ENCODE assay signal across 8 cellular contexts in genomic region chrX:134782796-134783195, GRCh38. TPM values are rescaled to one million over a fixed set of nuclear protein-coding genes. Genes with fewer than 3 reads are reported as not detected.
DNase-seq lines count a peak whose midpoint lies in the region; ATAC-seq and TF ChIP-seq lines count a peak whose summit lies in the region.

No MANE protein-coding gene starts in this region.

- no peaks in the 10 kb centered on the region for H3K9me3 Mint-ChIP-seq in MCF 10A (ENCODE audit: unreplicated experiment)

- no peaks in the 10 kb centered on the region for H3K36me3 ChIP-seq in KMS-11 (ENCODE audit: insufficient read depth)

- no peak overlapping the region for H3K4me3 Mint-ChIP-seq in MCF 10A (ENCODE audit: unreplicated experiment)

- CTCF ChIA-PET in MCF 10A (lab: Yijun Ruan, JAX): interaction anchor here (0.6 to 9.7 kb wide), 23 partner anchors 9 to 359 kb away, joined by 3 to 141 read pairs (median 4); no protein-coding TSS in a partner anchor

- BruUV-seq in MCF 10A (replicated peaks; lab: Mats Ljungman, UMichigan): no TSS peak

- POLR2A ChIA-PET in MCF 10A (lab: Yijun Ruan, JAX): interaction anchor here (0.6 to 1.3 kb wide), 6 partner anchors 260 to 300 kb away, joined by 3 to 5 read pairs (median 3); no protein-coding TSS in a partner anchor

- H3K4me1 ChIP-seq in KMS-11 (ENCODE audit: low read depth, poor library complexity, severe bottlenecking): no peaks in the 10 kb centered on the region

- no peak overlapping the region for H3K27ac Mint-ChIP-seq in MCF 10A (ENCODE audit: low read depth, unreplicated experiment)

- peaks cover 52% of the 10 kb centered on the region for H3K36me3 Mint-ChIP-seq in MCF 10A (ENCODE audit: insufficient read depth, unreplicated experiment)

- no peak overlapping the region for H3K27ac ChIP-seq in KMS-11

- H3K4me2 ChIP-seq in KMS-11: no peak overlapping the region

- no peaks in the 10 kb centered on the region for H4K20me1 ChIP-seq in KMS-11 (ENCODE audit: insufficient read depth)

- H3K27me3 Mint-ChIP-seq in MCF 10A (ENCODE audit: insufficient read depth, unreplicated experiment): peaks cover 18% of the 10 kb centered on the region

- intact Hi-C loops in MCF 10A (cut with micrococcal nuclease): loop anchor here (1.0 kb wide), 3 partner anchors 261 to 359 kb away; no protein-coding TSS in a partner anchor

- no peak overlapping the region for H3K9ac ChIP-seq in KMS-11

- peak; percentile 56 for TF ChIP-seq CTCF in KMS-11 (conservative IDR thresholded peaks at IDR 0.05; ENCODE audit: low read depth, low read length)
- TF ChIP-seq CTCF in MCF 10A (IDR thresholded peaks at IDR 0.05; ENCODE audit: unreplicated experiment): peak; percentile 51

- H3K27me3 ChIP-seq in KMS-11 (ENCODE audit: insufficient read depth, low read depth): no peaks in the 10 kb centered on the region

- no peaks in the 10 kb centered on the region for H3K4me1 Mint-ChIP-seq in MCF 10A (ENCODE audit: insufficient read depth, unreplicated experiment)

- H3K4me3 ChIP-seq in KMS-11 (IDR thresholded peaks at IDR 0.05; ENCODE audit: insufficient read depth, low read depth, low read length): no peak overlapping the region

- H3K79me2 ChIP-seq in KMS-11 (ENCODE audit: insufficient read depth, low read depth): no peaks in the 10 kb centered on the region

- no peak overlapping the region for H2AFZ ChIP-seq in KMS-11 (ENCODE audit: low read depth)

- DNase-seq in CD1c-positive myeloid dendritic cell (ENCODE audit: extremely low spot score) (peak; percentile 29), MCF 10A (ENCODE audit: unreplicated experiment) (peak; percentile 48), lung microvascular endothelial cell (ENCODE audit: low read depth in 2 of 2) (peak; percentile 53 to 70)

- ATAC-seq in HG03342 (IDR thresholded peaks at IDR 0.05; ENCODE audit: unreplicated experiment) (no peak), HG03378 (IDR thresholded peaks at IDR 0.05; ENCODE audit: unreplicated experiment) (no peak), HG03571 (IDR thresholded peaks at IDR 0.05; ENCODE audit: unreplicated experiment) (no peak), HG03175 (IDR thresholded peaks at IDR 0.05; ENCODE audit: unreplicated experiment) (no peak)

RNA-seq across cellular contexts. Expression of gene PABIR2, which starts 14.2 kb away (rescaled TPM):
- total RNA-seq in MCF 10A (2022) (16.2 and 18.1 TPM in 2 replicates), lung microvascular endothelial cell (3.7 and 5.8 TPM in 2 replicates)
